In the genomic region with DNA sequence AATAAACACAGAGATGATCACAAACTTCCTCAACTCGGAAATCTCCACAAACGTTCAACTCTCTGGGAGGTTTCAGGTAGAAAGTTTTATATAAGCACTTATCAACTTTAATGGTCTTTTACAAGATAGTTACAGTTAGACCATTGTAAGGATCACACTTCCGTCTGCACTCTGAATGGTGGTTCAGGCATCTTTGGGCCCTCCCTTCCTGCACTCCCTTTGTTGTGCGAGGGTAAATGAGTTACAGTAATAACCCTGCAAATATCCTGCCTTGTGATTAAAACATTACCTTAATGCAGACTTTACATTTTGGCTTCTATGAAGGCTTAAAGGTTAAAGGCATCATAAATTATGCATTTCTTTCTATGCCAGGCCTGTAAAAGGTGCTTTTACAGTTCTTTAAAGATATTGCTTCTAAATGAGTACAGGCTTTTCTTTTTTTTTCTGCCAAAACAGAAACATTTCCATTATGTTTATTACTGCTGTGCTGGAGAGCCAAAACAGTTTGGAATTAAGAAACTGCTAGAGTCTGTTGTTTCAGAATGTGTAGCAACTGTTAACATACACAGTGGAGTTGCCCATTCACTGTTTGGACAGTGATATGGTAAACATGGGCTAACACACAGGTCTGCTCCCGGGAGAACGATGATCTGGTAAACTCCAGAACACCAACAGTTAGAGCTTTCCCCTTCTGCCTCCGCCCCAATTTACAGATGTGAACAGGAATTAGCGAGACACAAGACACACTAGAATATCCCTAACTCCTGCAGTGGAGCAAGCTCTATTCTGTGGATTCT, we compare ENCODE assay signal across 11 cellular contexts. TPM values are rescaled to one million over a fixed set of nuclear protein-coding genes. Genes with fewer than 3 reads are reported as not detected.
DNase-seq lines count a peak whose midpoint lies in the region; ATAC-seq and TF ChIP-seq lines count a peak whose summit lies in the region.
"Had no signal": no experiment of that assay in that cellular context is flagged by ENCODE, and none has a peak within 500 bp of the region (broad histone marks: within the 10 kb centered on the region; RNA-seq: fewer than 3 reads in every experiment).

No MANE protein-coding gene starts in this region.

- 0 out of 2 replicates have a peak, but pooled peaks cover 23% of the 10 kb centered on the region for H3F3A ChIP-seq in GM23248 (ENCODE audit: insufficient read depth)

- intact Hi-C loops in psoas muscle (cut with DNase I), result no loop called here

- H3K27ac ChIP-seq in GM23248 (no peak overlapping the region), RWPE2 (ENCODE audit: poor library complexity, severe bottlenecking) (no peak overlapping the region), hepatocyte (no peak overlapping the region), psoas muscle (no peak overlapping the region)
- H3K27ac ChIP-seq: HL-60 had no signal

- H3K4me3 ChIP-seq in GM23248 (peak overlapping the region; percentile 71), RWPE2 (ENCODE audit: severe bottlenecking) (peak overlapping the region; percentile 19), hepatocyte (no peak overlapping the region), psoas muscle (peak overlapping the region; percentile 63)

- no peak overlapping the region for H3K9ac ChIP-seq in GM23248

- H3K4me2 ChIP-seq in GM23248 (ENCODE audit: unreplicated experiment) (peak overlapping the region; percentile 79), hepatocyte (peak overlapping the region; percentile 90)

- no peak for TF ChIP-seq CTCF in RWPE2 (IDR thresholded peaks at IDR 0.05; ENCODE audit: poor library complexity, severe bottlenecking)
- TF ChIP-seq CTCF in hepatocyte (IDR thresholded peaks at IDR 0.05; ENCODE audit: poor library complexity), result no peak
- TF ChIP-seq CTCF in psoas muscle (IDR thresholded peaks at IDR 0.05), result no peak

- H2AFZ ChIP-seq in GM23248, result peak overlapping the region; percentile 66
- H2AFZ ChIP-seq in hepatocyte, result no peak overlapping the region

- WGBS in GM23248 (ENCODE audit: low coverage in 1 of 2, low lambda C conversion rate in 2 of 2, missing lambda C conversion rate in 2 of 2), 2 experiments, result 11 to 12% methylated on average over 8 of the region's 8 CpGs
- WGBS in hepatocyte (ENCODE audit: low lambda C conversion rate, missing lambda C conversion rate), result 43% methylated on average over 8 of the region's 8 CpGs
- WGBS in psoas muscle, 3 donors, result 53 to 60% (median 56%) methylated on average over 8 of the region's 8 CpGs

- H3K9me2 ChIP-seq in GM23248 (ENCODE audit: insufficient read depth), result no peaks in the 10 kb centered on the region
- H3K9me2 ChIP-seq in hepatocyte (replicated peaks; ENCODE audit: insufficient read depth), result no peaks in the 10 kb centered on the region

- in situ Hi-C loops in GM23248 (cut with MboI), result no loop called here

- H3K79me2 ChIP-seq in GM23248 (ENCODE audit: insufficient read depth) (no peaks in the 10 kb centered on the region), hepatocyte (no peaks in the 10 kb centered on the region)

- H3K36me3 ChIP-seq in GM23248 (ENCODE audit: low read depth) (no peaks in the 10 kb centered on the region), RWPE2 (ENCODE audit: low read depth) (no peaks in the 10 kb centered on the region), hepatocyte (replicated peaks; ENCODE audit: insufficient read depth, low read depth) (no peaks in the 10 kb centered on the region), psoas muscle (ENCODE audit: insufficient read depth in 1 of 2, low read depth in 1 of 2) (no peaks in the 10 kb centered on the region)

- H3K27me3 ChIP-seq in GM23248 (replicated peaks; ENCODE audit: insufficient read depth), result peaks cover 25% of the 10 kb centered on the region; the same call in 1 of the 2 replicates
- H3K27me3 ChIP-seq in RWPE2 (ENCODE audit: insufficient read depth, poor library complexity, severe bottlenecking), result peaks cover 30% of the 10 kb centered on the region
- H3K27me3 ChIP-seq in hepatocyte, result peaks cover 89% of the 10 kb centered on the region
- H3K27me3 ChIP-seq in psoas muscle (ENCODE audit: insufficient read depth in 3 of 3, low read length in 2 of 3), result peaks cover 0 to 11% (median 0%) of the 10 kb centered on the region in 3 donors

- H3K9me3 ChIP-seq in GM23248 (ENCODE audit: low read depth), result no peaks in the 10 kb centered on the region
- H3K9me3 ChIP-seq in RWPE2 (ENCODE audit: severe bottlenecking), result no peaks in the 10 kb centered on the region
- H3K9me3 ChIP-seq in hepatocyte (ENCODE audit: low read depth), result no peaks in the 10 kb centered on the region
- no peaks in the 10 kb centered on the region for H3K9me3 ChIP-seq in psoas muscle

- 0 out of 2 replicates have a peak, but pooled peaks cover 10% of the 10 kb centered on the region for H3K4me1 ChIP-seq in GM23248 (ENCODE audit: insufficient read depth)
- H3K4me1 ChIP-seq in RWPE2 (ENCODE audit: insufficient read depth, poor library complexity, severe bottlenecking), result no peaks in the 10 kb centered on the region
- H3K4me1 ChIP-seq in hepatocyte (ENCODE audit: insufficient read depth), result peaks cover 13% of the 10 kb centered on the region
- peaks cover 19% of the 10 kb centered on the region for H3K4me1 ChIP-seq in psoas muscle

- ATAC-seq in RWPE2 (ENCODE audit: low read depth) (no peak), psoas muscle (no peak), GM18511 (IDR thresholded peaks at IDR 0.05; ENCODE audit: unreplicated experiment) (no peak)

- peak; percentile 15 for DNase-seq in GM23248
- DNase-seq in RWPE2 (ENCODE audit: low spot score), result no peak
- DNase-seq in hepatocyte (ENCODE audit: low spot score), result no peak
- no peak for DNase-seq in psoas muscle
- DNase-seq in occipital lobe (lab: John Stamatoyannopoulos, UW), result no peak
- DNase-seq in hippocampal formation (lab: John Stamatoyannopoulos, UW), result no peak
- no peak for DNase-seq in SKM-1 (lab: John Stamatoyannopoulos, UW; ENCODE audit: unreplicated experiment)
- DNase-seq: activated CD4-positive, alpha-beta memory T cell treated with anti-CD3 and anti-CD28 coated beads, Interleukin-2, amount 10 ng/mL, durations not matched to agents 7 days and 5 days; OCI-M1 had no signal

- H4K20me1 ChIP-seq in GM23248 (ENCODE audit: insufficient read depth) (no peaks in the 10 kb centered on the region), hepatocyte (ENCODE audit: insufficient read depth, poor library complexity, severe bottlenecking) (no peaks in the 10 kb centered on the region)

RNA-seq across cellular contexts. Expression of gene PRUNE2, which starts 1.1 kb away (rescaled TPM):
- total RNA-seq in GM23248 (2014; rRNA removed; shearing (Covaris generic)), result 6.8 and 8.8 TPM in 2 replicates
- polyA plus RNA-seq in GM23248 (2016; fragmentation: Nextera tagmentation; extraction: Ambion mirVana) (2.0 and 2.8 TPM in 2 replicates), hepatocyte (0.46 and 3.4 TPM in 2 replicates), psoas muscle (1 to 10 TPM; 1.2 to 3.6 (median 1.7) TPM)
- total RNA-seq in hepatocyte (4.1 and 8.8 TPM in 2 replicates), psoas muscle (10 to 100 TPM in 2 of 4 donors, 1 to 10 TPM in 2; 2.0 to 79.9 (median 24.7) TPM), occipital lobe (13.4 TPM)
